In the genomic region with DNA sequence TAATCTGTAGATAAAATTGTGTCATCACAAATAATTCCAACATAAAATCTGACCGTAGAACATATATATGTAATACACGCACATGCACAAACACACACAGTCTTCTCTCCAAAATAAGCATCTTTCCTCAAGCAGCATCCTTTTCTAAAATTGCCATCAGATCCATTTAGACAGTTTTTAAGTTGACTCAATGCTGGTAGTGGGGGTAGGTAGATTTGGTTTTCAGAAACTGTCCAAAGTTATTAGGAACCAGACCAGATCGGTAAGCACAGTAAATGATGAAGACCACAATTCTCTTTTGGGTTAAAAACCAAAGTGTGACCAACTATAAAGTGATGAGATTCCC, we compare ENCODE assay signal across 1 cellular context.
TF ChIP-seq lines count a peak whose summit lies in the region.

No MANE protein-coding gene starts in this region.

TF ChIP-seq in neural cell, 6 proteins besides CTCF, POLR2A, EP300 and RAD21:
- no peak for TF ChIP-seq REST (IDR thresholded peaks at IDR 0.05; ENCODE audit: borderline replicate concordance)
- no peak for TF ChIP-seq MXI1 (conservative IDR thresholded peaks at IDR 0.05; ENCODE audit: poor library complexity, severe bottlenecking)
- no peak for TF ChIP-seq EZH2 (IDR thresholded peaks at IDR 0.05; ENCODE audit: borderline replicate concordance, insufficient read depth, low read length, poor library complexity, severe bottlenecking)
- TF ChIP-seq TAF1 (IDR thresholded peaks at IDR 0.05; ENCODE audit: low read depth), result no peak
- TF ChIP-seq SMC3 (conservative IDR thresholded peaks at IDR 0.05; ENCODE audit: poor library complexity), result no peak
- TF ChIP-seq POLR2AphosphoS5 (IDR thresholded peaks at IDR 0.05), result no peak
